8 cellular contexts compared by ENCODE assay signal in the genomic region with DNA sequence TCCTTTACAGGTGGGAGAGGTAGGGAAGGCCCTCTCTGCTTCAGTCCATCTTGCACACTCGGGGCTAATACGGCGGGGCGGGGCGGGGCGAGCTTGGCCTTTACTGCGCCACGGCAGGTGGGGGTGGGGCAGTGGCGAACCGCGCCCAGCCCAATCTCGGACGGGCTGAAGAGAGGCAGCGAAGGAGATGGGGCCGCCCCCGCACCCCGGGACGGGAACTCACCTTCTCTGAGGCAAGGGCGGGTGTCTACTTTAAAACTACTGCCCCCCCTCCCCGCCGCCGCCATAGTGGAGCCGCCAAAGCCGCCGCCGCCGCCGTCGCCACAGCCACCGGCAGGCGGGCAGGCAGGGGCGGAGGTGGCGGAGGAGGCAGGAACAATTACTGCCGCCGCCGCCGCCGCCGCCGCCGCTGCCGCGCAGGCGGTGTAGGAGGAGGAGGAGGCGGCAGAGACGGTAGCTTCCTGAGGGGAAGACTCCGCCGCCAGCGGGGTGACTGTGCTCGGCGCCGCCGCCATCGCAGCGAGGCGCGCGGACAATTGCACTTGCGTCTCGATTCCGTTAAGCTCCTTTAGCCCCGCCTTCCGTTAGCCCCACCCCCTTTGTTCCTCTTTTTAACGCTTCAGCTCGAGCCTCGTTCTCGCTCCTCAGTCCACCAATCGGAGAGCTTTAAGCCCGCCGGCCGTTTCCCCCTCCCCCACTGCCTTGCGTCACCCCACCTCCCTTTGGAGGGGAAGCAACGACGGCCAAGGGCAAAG.
A peak's percentile ranks its signal among the peaks of the same experiment; 100 is the strongest.
DNase-seq lines count a peak whose midpoint lies in the region; ATAC-seq lines count a peak whose summit lies in the region.

A gene (minus strand): TSS at position 534 of the 755 bp plus-strand sequence. CDS start 19 bp downstream, at position 515.

- peak; percentile 89 for ATAC-seq in GM18907 (IDR thresholded peaks at IDR 0.05; ENCODE audit: unreplicated experiment)
- peak; percentile 88 for ATAC-seq in HG03159 (IDR thresholded peaks at IDR 0.05; ENCODE audit: unreplicated experiment)

- H3K27ac ChIP-seq in cingulate gyrus (ENCODE audit: low read depth, low read length) (peak within 1 kb of the TSS; percentile 69), layer of hippocampus (ENCODE audit: low read depth, low read length) (peak within 1 kb of the TSS; percentile 83)

- no peaks in the 10 kb centered on the region for H3K27me3 ChIP-seq in layer of hippocampus (ENCODE audit: control insufficient read depth, insufficient read depth, low read length)

- DNase-seq in AG08396 (ENCODE audit: low spot score) (peak; percentile 73), NCI-H2227 (lab: John Stamatoyannopoulos, UW; ENCODE audit: unreplicated experiment) (peak; percentile 98)
- DNase-seq in activated CD4-positive, CD25-positive, alpha-beta regulatory T cell treated with anti-CD3 and anti-CD28 coated beads, Interleukin-2, amount 50 U/mL, for 72 hours: peak; percentile 83
- peak; percentile 77 to 87 (median 86) for DNase-seq in stimulated activated CD4-positive, alpha-beta T cell treated with anti-CD3 and anti-CD28 coated beads, Interleukin-1b, Interleukin-23, amount 100 ng/mL, for 24 hours (ENCODE audit: low read depth in 4 of 4, low spot score in 1 of 4)

Comparison
In these comparisons a context has a peak if more than half of its experiments do, and no peak if none do; other contexts are left out.
1. Peak in every context shown above with its lines: DNase-seq, ATAC-seq and H3K27ac ChIP-seq.